ENCODE assay signal across 30 cellular contexts in the genomic region with DNA sequence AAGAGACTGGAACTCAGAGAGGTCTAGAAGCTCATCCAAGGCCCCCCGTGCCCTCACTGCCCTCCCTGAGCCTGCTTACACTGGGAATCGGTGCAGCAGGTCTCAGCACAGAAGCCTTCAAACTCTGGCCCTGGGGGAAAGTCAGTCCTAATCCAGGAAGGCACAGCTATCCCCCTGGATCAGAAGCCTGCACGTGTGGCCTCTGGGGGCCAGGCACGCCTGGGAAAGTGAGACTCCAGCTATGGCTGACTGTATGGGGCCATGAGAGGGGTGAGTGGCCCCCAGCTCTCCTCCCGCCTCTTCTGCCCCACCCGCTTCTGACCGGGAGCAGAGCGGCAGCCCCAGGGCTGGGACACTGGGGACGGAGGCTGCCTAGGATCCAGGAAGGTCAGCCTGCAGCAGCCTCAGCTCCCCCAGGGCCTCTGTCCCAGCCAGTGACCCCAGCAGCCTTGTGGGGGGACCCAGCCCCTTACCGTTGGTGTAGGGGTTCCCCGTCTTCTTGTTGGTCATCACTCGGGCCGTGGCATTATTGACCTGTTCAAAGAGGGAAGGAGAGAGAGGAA.
"Had no signal": no experiment of that assay in that cellular context is flagged by ENCODE, and none has a peak within 500 bp of the region (broad histone marks: within the 10 kb centered on the region; RNA-seq: fewer than 3 reads in every experiment).

No MANE protein-coding gene starts in this region.

- H3K4me1 ChIP-seq: adrenal gland, body of pancreas, colonic mucosa had no signal

- H3K9me3 ChIP-seq: adrenal gland, body of pancreas, colonic mucosa had no signal

- H3K27ac ChIP-seq: adrenal gland, body of pancreas, cardiac muscle cell, colonic mucosa, epithelial cell of prostate had no signal

- H3K4me3 ChIP-seq: adrenal gland, body of pancreas, cardiac muscle cell, colonic mucosa had no signal

- FAIRE-seq: endometrium, endothelial cell of umbilical vein, frontal cortex had no signal

- ATAC-seq: activated CD4-positive, alpha-beta T cell treated with anti-CD3 and anti-CD28 coated beads for 36 hours; activated CD8-positive, alpha-beta memory T cell treated with anti-CD3 and anti-CD28 coated beads, Interleukin-2, amount 10 ng/mL, durations not matched to agents 7 days and 5 days; activated CD8-positive, alpha-beta T cell treated with anti-CD3 and anti-CD28 coated beads, Interleukin-2, amount 10 ng/mL, durations not matched to agents 7 days and 5 days; activated naive CD8-positive, alpha-beta T cell treated with anti-CD3 and anti-CD28 coated beads, Interleukin-2, amount 50 U/mL, for 24 hours; body of pancreas had no signal

- H3K36me3 ChIP-seq: adrenal gland, cardiac muscle cell, colonic mucosa had no signal

- DNase-seq: activated CD4-positive, alpha-beta memory T cell treated with anti-CD3 and anti-CD28 coated beads for 36 hours; activated CD4-positive, alpha-beta T cell treated with anti-CD3 and anti-CD28 coated beads for 36 hours; activated CD4-positive, alpha-beta T cell treated with anti-CD3 and anti-CD28 coated beads, Interleukin-2, amount 10 ng/mL, durations not matched to agents 24 days and 14 days; activated CD4-positive, CD25-positive, alpha-beta regulatory T cell; activated CD4-positive, CD25-positive, alpha-beta regulatory T cell treated with anti-CD3 and anti-CD28 coated beads, Interleukin-2, amount 50 U/mL, for 72 hours; activated CD8-positive, alpha-beta memory T cell treated with anti-CD3 and anti-CD28 coated beads, Interleukin-2, amount 10 ng/mL, durations not matched to agents 7 days and 5 days; activated CD8-positive, alpha-beta memory T cell treated with anti-CD3 and anti-CD28 coated beads, Interleukin-2, amount 50 U/mL, for 4 hours; activated CD8-positive, alpha-beta T cell treated with anti-CD3 and anti-CD28 coated beads, Interleukin-2, amount 10 ng/mL, durations not matched to agents 7 days and 5 days; activated effector memory CD4-positive, alpha-beta T cell treated with anti-CD3 and anti-CD28 coated beads, Interleukin-2, amount 50 U/mL, for 16 hours; activated naive CD4-positive, alpha-beta T cell treated with anti-CD3 and anti-CD28 coated beads for 36 hours; activated naive CD8-positive, alpha-beta T cell treated with anti-CD3 and anti-CD28 coated beads for 36 hours; activated naive CD8-positive, alpha-beta T cell treated with anti-CD3 and anti-CD28 coated beads, Interleukin-2, amount 50 U/mL, for 24 hours; activated T-cell treated with anti-CD3 and anti-CD28 coated beads, Interleukin-2, amount 50 U/mL, for 1 hour; activated T-cell treated with anti-CD3 and anti-CD28 coated beads, Interleukin-2, amount 50 U/mL, for 48 hours; adrenal gland; amygdala; aorta; body of pancreas; central memory CD4-positive, alpha-beta T cell; cerebellar nuclear complex; colonic mucosa; effector CD8-positive, alpha-beta T cell; foreskin fibroblast; head of caudate nucleus; T-helper 2 cell had no signal
